Comparison of ENCODE assay signal across 8 cellular contexts in genomic region chr17:44071772-44072171, GRCh38. TPM values are rescaled to one million over a fixed set of nuclear protein-coding genes. Genes with fewer than 3 reads are reported as not detected.
DNase-seq lines count a peak whose midpoint lies in the region; FAIRE-seq and TF ChIP-seq lines count a peak whose summit lies in the region.

No MANE protein-coding gene starts in this region.

- FAIRE-seq in urothelium cell line (lab: Jason Lieb, UNC): no peak

- no peak for DNase-seq in AG09309 (ENCODE audit: low read depth)
- DNase-seq in HL-60 (ENCODE audit: low read depth in 1 of 2, low spot score in 1 of 2): peak in 1 of 2 experiments; percentile 25
- peak; percentile 58 for DNase-seq in MCF 10A (ENCODE audit: unreplicated experiment)
- no peak for DNase-seq in mesothelial cell of epicardium (ENCODE audit: low spot score in 2 of 2, unreplicated experiment in 2 of 2)
- DNase-seq in GM19240 (ENCODE audit: insufficient read length, low spot score): no peak
- DNase-seq in NCI-H82 treated with DMSO at 0.1 percent for 48 hours (lab: John Stamatoyannopoulos, UW; ENCODE audit: unreplicated experiment): no peak
- DNase-seq in urothelium cell line (ENCODE audit: low spot score): no peak
- no peak for DNase-seq in activated CD4-positive, CD25-positive, alpha-beta regulatory T cell treated with anti-CD3 and anti-CD28 coated beads, Interleukin-2, amount 50 U/mL, for 72 hours

- H3K4me3 ChIP-seq in AG09309 (ENCODE audit: control insufficient read depth, low read depth, low read length) (peak overlapping the region; percentile 63), HL-60 (replicated peaks; ENCODE audit: insufficient read depth, low read length) (peak overlapping the region; percentile 73)

- H3K27ac ChIP-seq in HL-60 (replicated peaks): peak overlapping the region; percentile 81

- H3K27me3 Mint-ChIP-seq in MCF 10A (ENCODE audit: insufficient read depth, unreplicated experiment) (no peaks in the 10 kb centered on the region), mesothelial cell of epicardium (ENCODE audit: low read depth) (no peaks in the 10 kb centered on the region)

- CTCF ChIA-PET in MCF 10A (lab: Yijun Ruan, JAX): interaction anchor here (0.6 to 2.5 kb wide), 4 partner anchors 12 to 291 kb away, joined by 4 to 12 read pairs (median 5); no protein-coding TSS in a partner anchor

- H3K9me3 Mint-ChIP-seq in MCF 10A (ENCODE audit: unreplicated experiment) (no peaks in the 10 kb centered on the region), mesothelial cell of epicardium (no peaks in the 10 kb centered on the region)

- no TSS peak for BruUV-seq in MCF 10A (replicated peaks; lab: Mats Ljungman, UMichigan)

- POLR2A ChIA-PET in MCF 10A (lab: Yijun Ruan, JAX): interaction anchor here (0.6 to 3.8 kb wide), 17 partner anchors 11 to 503 kb away, joined by 3 to 20 read pairs (median 6); partner anchors contain the start of genes HDAC5, TMEM101 and TMUB2

- H3K4me1 Mint-ChIP-seq in MCF 10A (ENCODE audit: insufficient read depth, unreplicated experiment): peaks cover 21% of the 10 kb centered on the region
- peaks cover 31% of the 10 kb centered on the region for H3K4me1 Mint-ChIP-seq in mesothelial cell of epicardium

- no peak for TF ChIP-seq CTCF in AG09309 (IDR thresholded peaks at IDR 0.05; ENCODE audit: control insufficient read depth, insufficient read depth, low read depth, low read length, missing control alignments)
- TF ChIP-seq CTCF in HL-60 (IDR thresholded peaks at IDR 0.05; ENCODE audit: insufficient read depth, low read length): no peak
- no peak for TF ChIP-seq CTCF in MCF 10A (IDR thresholded peaks at IDR 0.05; ENCODE audit: unreplicated experiment)
- TF ChIP-seq CTCF in mesothelial cell of epicardium (IDR thresholded peaks at IDR 0.05; ENCODE audit: unreplicated experiment): no peak

- intact Hi-C loops in MCF 10A (cut with micrococcal nuclease): loop anchor here (2.0 kb wide), 1 partner anchor 65 kb away; no protein-coding TSS in a partner anchor

- H3K4me3 Mint-ChIP-seq in MCF 10A (ENCODE audit: unreplicated experiment) (peak overlapping the region; percentile 92), mesothelial cell of epicardium (peak overlapping the region; percentile 91)

- H3K27ac Mint-ChIP-seq in MCF 10A (ENCODE audit: low read depth, unreplicated experiment) (peak overlapping the region; percentile 97), mesothelial cell of epicardium (peak overlapping the region; percentile 96)

- H3K36me3 Mint-ChIP-seq in MCF 10A (ENCODE audit: insufficient read depth, unreplicated experiment) (peaks cover 35% of the 10 kb centered on the region), mesothelial cell of epicardium (peaks cover 12% of the 10 kb centered on the region)

- H3K27me3 ChIP-seq in HL-60 (ENCODE audit: insufficient read depth, poor library complexity, severe bottlenecking): no peaks in the 10 kb centered on the region

RNA-seq across cellular contexts. Expression of gene G6PC3, which starts 1.2 kb away (rescaled TPM):
- total RNA-seq in MCF 10A (2022) (70.6 and 89.4 TPM in 2 replicates), mesothelial cell of epicardium (58.3 to 63.2 TPM (median 61.4 TPM) in 3 replicates)

RNA-seq across cellular contexts. Expression of gene LSM12, which starts 5.3 kb away (rescaled TPM):
- total RNA-seq in MCF 10A (2022) (87.9 and 101 TPM in 2 replicates), mesothelial cell of epicardium (51.4 to 60.8 TPM (median 58.0 TPM) in 3 replicates)

RNA-seq across cellular contexts. Expression of gene HDAC5, which starts 51.7 kb away (rescaled TPM):
- total RNA-seq in MCF 10A (2022): 12.1 TPM in 2 replicates
- total RNA-seq in mesothelial cell of epicardium: 33.4 to 34.1 TPM (median 33.5 TPM) in 3 replicates

RNA-seq across cellular contexts. Expression of gene TMEM101, which starts 57.0 kb away (rescaled TPM):
- total RNA-seq in MCF 10A (2022) (25.6 and 26.1 TPM in 2 replicates), mesothelial cell of epicardium (34.2 to 36.4 TPM (median 35.8 TPM) in 3 replicates)
